Comparison of ENCODE assay signal across 9 cellular contexts in genomic region chr1:10534519-10534918, GRCh38.
"Had no signal": no experiment of that assay in that cellular context is flagged by ENCODE, and none has a peak within 500 bp of the region (broad histone marks: within the 10 kb centered on the region; RNA-seq: fewer than 3 reads in every experiment).

No MANE protein-coding gene starts in this region.

- DNase-seq: GM23248, GOT3, H7, HFFc6 had no signal

- H3K27ac Mint-ChIP-seq: HFFc6 had no signal

- H3K9me3 Mint-ChIP-seq: HFFc6, IgD-negative memory B cell had no signal

- FAIRE-seq: HepG2 had no signal

- H3K27me3 Mint-ChIP-seq: IgD-negative memory B cell had no signal

- H3K4me3 ChIP-seq: GM23248, HAP-1 had no signal

- ATAC-seq: HCT116, HepG2 had no signal

- H2AFZ ChIP-seq: GM23248 had no signal

- H3K27ac ChIP-seq: GM23248, HL-60 had no signal

- H3K9me3 ChIP-seq: HAP-1 had no signal

- H3K4me3 Mint-ChIP-seq: HFFc6, IgD-negative memory B cell had no signal

- H3K9ac ChIP-seq: GM23248 had no signal
